Comparison of ENCODE assay signal across 19 cellular contexts in genomic region chr7:152395115-152395514, GRCh38. TPM values are rescaled to one million over a fixed set of nuclear protein-coding genes. Genes with fewer than 3 reads are reported as not detected.
DNase-seq lines count a peak whose midpoint lies in the region; ATAC-seq, FAIRE-seq and TF ChIP-seq lines count a peak whose summit lies in the region.
"Had no signal": no experiment of that assay in that cellular context is flagged by ENCODE, and none has a peak within 500 bp of the region (broad histone marks: within the 10 kb centered on the region; RNA-seq: fewer than 3 reads in every experiment).

No MANE protein-coding gene starts in this region.

- no peak overlapping the region for H4K5ac ChIP-seq in IMR-90 (ENCODE audit: low read depth, low read length)

- WGBS in A549 (ENCODE audit: missing lambda C conversion rate): 39% methylated on average over 7 of the region's 7 CpGs
- WGBS in IMR-90 (ENCODE audit: extremely low coverage in 2 of 2, insufficient read length in 1 of 2), 2 experiments: no CpG with 5 or more reads among the region's 7 CpGs

- no peak for FAIRE-seq in A549 (lab: Jason Lieb, UNC)
- FAIRE-seq: HTR-8/SVneo had no signal

- peaks cover 70% of the 10 kb centered on the region for H4K20me1 ChIP-seq in IMR-90 (ENCODE audit: insufficient read depth, low read length)

- no TSS peak for BruUV-seq in IMR-90 (replicated peaks; lab: Mats Ljungman, UMichigan)

- H3K23ac ChIP-seq in IMR-90 (ENCODE audit: low read depth, low read length): no peak overlapping the region

- in situ Hi-C loops in IMR-90 (cut with MboI; ENCODE audit: low sequenced_read_pairs): no loop called here
- in situ Hi-C loops in brain microvascular endothelial cell (cut with HindIII; ENCODE audit: low pct_ligation_motif_present, low sequenced_read_pairs): no loop called here

- no peak overlapping the region for H4K91ac ChIP-seq in IMR-90 (ENCODE audit: insufficient read depth, low read depth, low read length)

- H3K9me3 ChIP-seq in A549 (no peaks in the 10 kb centered on the region), IMR-90 (ENCODE audit: control insufficient read depth, insufficient read depth, low read length) (peaks cover 2% of the 10 kb centered on the region; the same call in 1 of the 2 replicates)

- TF ChIP-seq RAD21 in A549 (conservative IDR thresholded peaks at IDR 0.05 in 1 of 2, IDR thresholded peaks at IDR 0.05 in 1 of 2) (no peak), IMR-90 (IDR thresholded peaks at IDR 0.05; ENCODE audit: low read length) (no peak)

- intact Hi-C loops in IMR-90 (cut with micrococcal nuclease): no loop called here

- H3K36me3 ChIP-seq in IMR-90 (ENCODE audit: control insufficient read depth, insufficient read depth, low read length): no peaks in the 10 kb centered on the region
- no peaks in the 10 kb centered on the region for H3K36me3 ChIP-seq in brain microvascular endothelial cell (replicated peaks)

- TF ChIP-seq POLR2A in A549 (IDR thresholded peaks at IDR 0.05; ENCODE audit: low read length) (no peak), IMR-90 (IDR thresholded peaks at IDR 0.05; ENCODE audit: low read depth, low read length) (no peak)

- H3K79me1 ChIP-seq in IMR-90 (ENCODE audit: low read depth in 1 of 2, low read length in 2 of 2): peaks cover 14 to 57% of the 10 kb centered on the region in 2 experiments

- TF ChIP-seq EP300 in A549 (IDR thresholded peaks at IDR 0.05): no peak

- no peak overlapping the region for H2BK15ac ChIP-seq in IMR-90 (ENCODE audit: low read depth, low read length)

- no peak overlapping the region for H3K14ac ChIP-seq in IMR-90 (replicated peaks; ENCODE audit: low read depth, low read length)

- DNase-seq in A549 (ENCODE audit: low read depth in 1 of 2, low spot score in 1 of 2) (peak in 1 of 2 experiments; percentile 35), IMR-90 (peak; percentile 82), brain microvascular endothelial cell (peak; percentile 77), kidney tubule cell (ENCODE audit: low spot score) (peak; percentile 67)
- DNase-seq in stimulated activated naive CD8-positive, alpha-beta T cell treated with anti-CD3 and anti-CD28 coated beads, Interleukin-15, Interleukin-2, amounts not matched to agents 100 U/mL and 50 U/mL, for 24 hours: no peak
- DNase-seq in stimulated activated CD4-positive, alpha-beta T cell treated with anti-CD3 and anti-CD28 coated beads, Interleukin-12 subunit alpha, Interleukin-12 subunit beta, amount 100 ng/mL, for 4 hours: no peak
- DNase-seq: ACHN; activated CD4-positive, alpha-beta memory T cell treated with anti-CD3 and anti-CD28 coated beads for 36 hours; activated T-cell treated with anti-CD3 and anti-CD28 coated beads, Interleukin-2, amount 50 U/mL, for 4 hours; NCI-H1436 treated with DMSO at 0.1 percent for 48 hours; NCI-H774; nephron progenitor cell; OCI-M1; SIG-M5; substantia nigra had no signal

- ATAC-seq in A549 (peak; percentile 30 to 55; a peak in 3 of 6 replicates), IMR-90 (ENCODE audit: low read depth) (peak; percentile 50), HG03571 (IDR thresholded peaks at IDR 0.05; ENCODE audit: unreplicated experiment) (no peak), GM21390 (IDR thresholded peaks at IDR 0.05; ENCODE audit: unreplicated experiment) (no peak)
- ATAC-seq in stimulated activated naive CD8-positive, alpha-beta T cell treated with anti-CD3 and anti-CD28 coated beads, Interleukin-15, Interleukin-2, amounts not matched to agents 100 U/mL and 50 U/mL, for 24 hours: no peak
- ATAC-seq: activated T-cell treated with anti-CD3 and anti-CD28 coated beads, Interleukin-2, amount 50 U/mL, for 4 hours had no signal

- no peak overlapping the region for H3K4me3 ChIP-seq in A549
- no peak overlapping the region for H3K4me3 ChIP-seq in IMR-90 (ENCODE audit: insufficient read depth, low read depth, low read length)
- no peak overlapping the region for H3K4me3 ChIP-seq in brain microvascular endothelial cell (ENCODE audit: low read depth, low read length)

- no peak overlapping the region for H2AFZ ChIP-seq in IMR-90 (replicated peaks; ENCODE audit: low read length, poor library complexity)

- H4K8ac ChIP-seq in IMR-90 (ENCODE audit: low read depth in 2 of 2, low read length in 2 of 2): no peak overlapping the region

- no peak overlapping the region for H3K4ac ChIP-seq in IMR-90 (ENCODE audit: low read depth, low read length)

- H2BK5ac ChIP-seq in IMR-90 (ENCODE audit: low read depth, low read length, poor library complexity, severe bottlenecking): no peak overlapping the region

- no peaks in the 10 kb centered on the region for H3K27me3 ChIP-seq in IMR-90 (ENCODE audit: control insufficient read depth, insufficient read depth, low read length)
- no peaks in the 10 kb centered on the region for H3K27me3 ChIP-seq in brain microvascular endothelial cell (replicated peaks)

- H2AK5ac ChIP-seq in IMR-90 (ENCODE audit: low read depth, low read length): no peak overlapping the region

- no peak overlapping the region for H3K9ac ChIP-seq in IMR-90 (ENCODE audit: low read depth, low read length)

- peaks cover 3% of the 10 kb centered on the region; the same call in 1 of the 2 replicates for H3K9me1 ChIP-seq in IMR-90 (ENCODE audit: insufficient read depth, low read length)

- no peak overlapping the region for H2BK20ac ChIP-seq in IMR-90 (ENCODE audit: low read depth, low read length)

- POLR2A ChIA-PET in A549 (lab: Yijun Ruan, JAX) (no interaction called here), IMR-90 (lab: Charles Lee; ENCODE audit: unreplicated experiment) (no interaction called here)

- H3K27ac ChIP-seq in A549 (peak overlapping the region in 1 of 2 experiments; percentile 8; a peak in 1 of 6 replicates), IMR-90 (ENCODE audit: insufficient read depth, low read length) (no peak overlapping the region), brain microvascular endothelial cell (no peak overlapping the region)
- H3K27ac ChIP-seq: VCaP had no signal

- TF ChIP-seq CTCF in A549 (IDR thresholded peaks at IDR 0.05) (no peak), IMR-90 (conservative IDR thresholded peaks at IDR 0.05; ENCODE audit: low read depth, low read length) (no peak), brain microvascular endothelial cell (IDR thresholded peaks at IDR 0.05; ENCODE audit: low read depth, low read length, missing control alignments) (no peak)

- no peak overlapping the region for H2BK120ac ChIP-seq in IMR-90 (ENCODE audit: low read depth, low read length)

- H3K56ac ChIP-seq in IMR-90 (ENCODE audit: extremely low read depth, insufficient read depth, low read length): no peak overlapping the region

- no peak overlapping the region for H3K18ac ChIP-seq in IMR-90 (ENCODE audit: low read depth, low read length)

- dilution Hi-C loops in IMR-90 (cut with HindIII; ENCODE audit: low sequenced_read_pairs, unreplicated experiment): no loop called here

- CTCF ChIA-PET in A549 (lab: Yijun Ruan, JAX): interaction anchor here (1.0 to 1.9 kb wide), 6 partner anchors 11 to 53 kb away, joined by 3 to 5 read pairs (median 3); no protein-coding TSS in a partner anchor
- CTCF ChIA-PET in IMR-90 (lab: Yijun Ruan, JAX): no interaction called here

- H2AK9ac ChIP-seq in IMR-90 (replicated peaks; ENCODE audit: low read depth, low read length, poor library complexity): no peak overlapping the region

- H3K4me1 ChIP-seq in A549: peaks cover 25% of the 10 kb centered on the region
- no peaks in the 10 kb centered on the region for H3K4me1 ChIP-seq in IMR-90 (ENCODE audit: control insufficient read depth, insufficient read depth, low read length)

- H3K4me2 ChIP-seq in A549 (peak overlapping the region; percentile 17; the same call in 2 of the 3 replicates), IMR-90 (ENCODE audit: low read depth, low read length) (no peak overlapping the region)

TF ChIP-seq in A549, 52 proteins besides CTCF, POLR2A, EP300 and RAD21 (continues in another document):
- TF ChIP-seq HOXA7 (CRISPR knock-in tag; IDR thresholded peaks at IDR 0.05) (no peak), EHMT2 (IDR thresholded peaks at IDR 0.05; ENCODE audit: low read depth) (no peak), USF2 (IDR thresholded peaks at IDR 0.05) (no peak), HES2 (IDR thresholded peaks at IDR 0.05) (0 out of 2 replicates have a peak, but pooled peaks have one; percentile 16)

TF ChIP-seq in IMR-90, 13 proteins besides CTCF, POLR2A, EP300 and RAD21:
- TF ChIP-seq NFE2L2 (IDR thresholded peaks at IDR 0.05; ENCODE audit: low read depth, low read length): no peak
- peak; percentile 50; the same call in 1 of the 2 replicates for TF ChIP-seq BHLHE40 (IDR thresholded peaks at IDR 0.05; ENCODE audit: low read depth, low read length)
- peak; percentile 50; the same call in 1 of the 2 replicates for TF ChIP-seq USF2 (IDR thresholded peaks at IDR 0.05; ENCODE audit: low read depth, low read length)
- peak; percentile 35 for TF ChIP-seq RCOR1 (IDR thresholded peaks at IDR 0.05; ENCODE audit: insufficient replicate concordance, low read length)
- no peak for TF ChIP-seq SMC3 (IDR thresholded peaks at IDR 0.05; ENCODE audit: low read depth, low read length)
- no peak for TF ChIP-seq MXI1 (IDR thresholded peaks at IDR 0.05; ENCODE audit: borderline replicate concordance, low read depth, low read length)
- TF ChIP-seq RFX5 (IDR thresholded peaks at IDR 0.05; ENCODE audit: low read depth, low read length): no peak
- no peak for TF ChIP-seq CHD1 (IDR thresholded peaks at IDR 0.05; ENCODE audit: low read depth, low read length)
- peak; percentile 74 for TF ChIP-seq FOS (IDR thresholded peaks at IDR 0.05; ENCODE audit: low read depth, low read length)
- TF ChIP-seq CEBPB (IDR thresholded peaks at IDR 0.05; ENCODE audit: low read depth, low read length): peak; percentile 88

RNA-seq across cellular contexts. Expression of gene KMT2C, which starts 40.7 kb away (rescaled TPM):
- polyA plus RNA-seq in A549 (2011; rRNA removed): 13.1 and 17.7 TPM in 2 replicates
- polyA plus RNA-seq in A549 (2012; cell fraction: cytosol; rRNA removed): 3.4 and 3.9 TPM in 2 replicates
- 5.8 and 9.5 TPM in 2 replicates for polyA plus RNA-seq in A549 (2012; cell fraction: nucleus; rRNA removed)
- polyA plus RNA-seq in A549 (2017; fragmentation: RNase III; extraction: RNeasy Plus Mini Kit Qiagen cat#74134 plus additional on column Dnase treatment): 4.2 to 4.5 TPM (median 4.5 TPM) in 3 replicates
- 47.6 and 50.4 TPM in 2 replicates for polyA minus RNA-seq in A549 (2011; rRNA and poly(A)+ RNA removed)
- 23.3 and 24.4 TPM in 2 replicates for total RNA-seq in IMR-90 (2012; rRNA removed)
- polyA plus RNA-seq in IMR-90 (2012; rRNA removed): 7.3 and 8.0 TPM in 2 replicates
- 2.7 and 3.6 TPM in 2 replicates for polyA plus RNA-seq in IMR-90 (2012; cell fraction: cytosol; rRNA removed)
- 6.6 and 24.9 TPM in 2 replicates for polyA plus RNA-seq in IMR-90 (2012; cell fraction: nucleus; rRNA removed; ENCODE audit: low replicate concordance)

Comparison
In these comparisons a context has a peak if more than half of its experiments do, and no peak if none do; other contexts are left out.
1. ATAC-seq: peak in A549 (2 of 2) and IMR-90 (single experiment); none in stimulated activated naive CD8-positive, alpha-beta T cell treated with anti-CD3 and anti-CD28 coated beads, Interleukin-15, Interleukin-2, amounts not matched to agents 100 U/mL and 50 U/mL, for 24 hours (single experiment), HG03571 (single experiment) and GM21390 (single experiment).
2. DNase-seq: peak in IMR-90 (single experiment), brain microvascular endothelial cell (single experiment) and kidney tubule cell (single experiment); none in stimulated activated naive CD8-positive, alpha-beta T cell treated with anti-CD3 and anti-CD28 coated beads, Interleukin-15, Interleukin-2, amounts not matched to agents 100 U/mL and 50 U/mL, for 24 hours (single experiment) and stimulated activated CD4-positive, alpha-beta T cell treated with anti-CD3 and anti-CD28 coated beads, Interleukin-12 subunit alpha, Interleukin-12 subunit beta, amount 100 ng/mL, for 4 hours (single experiment).